8 cellular contexts compared by ENCODE assay signal in the genomic region with DNA sequence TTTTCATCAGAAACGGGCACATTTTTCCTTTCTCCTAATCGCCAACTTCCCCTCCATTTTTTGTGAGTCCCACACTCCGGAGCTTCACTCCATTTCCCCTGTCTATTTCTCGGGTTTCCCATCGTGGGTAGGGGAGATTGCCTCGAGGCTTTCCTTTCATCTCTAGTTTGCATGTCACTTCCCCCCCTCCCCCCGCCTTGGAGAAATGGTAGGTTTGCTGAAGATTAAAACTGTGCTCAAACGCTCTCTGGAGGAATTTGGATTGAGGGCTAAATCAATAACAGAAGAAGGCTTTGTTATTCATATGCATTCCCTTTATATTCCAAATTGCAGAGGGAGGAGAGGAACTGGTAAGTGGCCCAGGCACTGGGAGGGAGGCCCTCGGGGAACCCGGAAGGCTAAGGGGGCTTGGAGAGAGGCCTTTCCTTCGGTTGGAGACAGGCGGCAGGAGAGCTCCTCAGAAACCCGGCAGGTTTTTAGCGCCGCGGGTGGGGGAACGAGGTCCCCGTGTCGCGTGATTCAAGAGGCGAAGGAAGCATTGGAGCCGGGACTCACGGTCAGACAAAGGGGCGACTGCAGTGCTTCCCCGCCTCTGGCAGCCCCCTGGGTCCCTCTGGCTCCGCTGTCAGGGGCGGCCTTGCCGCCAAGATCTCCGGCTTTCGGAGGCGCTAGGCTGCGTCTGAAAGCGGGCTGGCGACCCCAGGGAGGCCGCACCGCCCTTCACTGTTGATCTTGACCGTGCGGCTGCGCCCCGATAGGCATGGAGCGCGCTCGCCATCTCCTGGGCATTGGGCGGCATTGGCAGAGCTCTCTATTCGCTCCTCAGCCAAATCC. TPM values are rescaled to one million over a fixed set of nuclear protein-coding genes. Genes with fewer than 3 reads are reported as not detected.
A peak's percentile ranks its signal among the peaks of the same experiment; 100 is the strongest.
DNase-seq lines count a peak whose midpoint lies in the region; ATAC-seq and TF ChIP-seq lines count a peak whose summit lies in the region.

No MANE protein-coding gene starts in this region.

- H3K4me3 ChIP-seq in psoas muscle = peak overlapping the region; percentile 61

- peaks cover 21% of the 10 kb centered on the region for H3K4me1 Mint-ChIP-seq in activated naive CD8-positive, alpha-beta T cell treated with anti-CD3 and anti-CD28 coated beads for 36 hours

- peaks cover 1% of the 10 kb centered on the region for H3K9me3 Mint-ChIP-seq in activated naive CD8-positive, alpha-beta T cell treated with anti-CD3 and anti-CD28 coated beads for 36 hours

- H3K36me3 ChIP-seq in ES-I3 (ENCODE audit: insufficient read depth, low read length) (no peaks in the 10 kb centered on the region), KOPT-K1 (ENCODE audit: insufficient read depth, low read length) (no peaks in the 10 kb centered on the region), psoas muscle (ENCODE audit: insufficient read depth in 1 of 2, low read depth in 1 of 2) (no peaks in the 10 kb centered on the region)

- peaks cover 3 to 100% (median 76%) of the 10 kb centered on the region in 3 donors for H3K27me3 ChIP-seq in psoas muscle (ENCODE audit: insufficient read depth in 3 of 3, low read length in 2 of 3)

- H3K9me3 ChIP-seq in ES-I3 (ENCODE audit: control insufficient read depth, insufficient read depth, low read length) (0 out of 2 replicates have a peak, but pooled peaks cover 4% of the 10 kb centered on the region), KOPT-K1 (ENCODE audit: insufficient read depth, low read length, poor library complexity, severe bottlenecking) (no peaks in the 10 kb centered on the region), psoas muscle (no peaks in the 10 kb centered on the region)

- ATAC-seq in GM21825 (IDR thresholded peaks at IDR 0.05; ENCODE audit: unreplicated experiment) = peak; percentile 84
- peak; percentile 90 for ATAC-seq in left ventricle myocardium superior
- ATAC-seq in psoas muscle = peak; percentile 88 to 95 (median 91)
- no peak for ATAC-seq in HG03571 (IDR thresholded peaks at IDR 0.05; ENCODE audit: unreplicated experiment)

- H3K27ac ChIP-seq in KOPT-K1 (ENCODE audit: low read depth, low read length, poor library complexity, severe bottlenecking) (peak overlapping the region; percentile 10), psoas muscle (no peak overlapping the region)

- intact Hi-C loops in left ventricle myocardium superior (cut with micrococcal nuclease) (no loop called here), psoas muscle (cut with DNase I) (loop anchor here (5.0 to 10.0 kb wide), 2 partner anchors 842 to 845 kb away; no protein-coding TSS in a partner anchor)

- peak overlapping the region; percentile 39; the same call in 1 of the 2 replicates for H3K9ac ChIP-seq in ES-I3 (ENCODE audit: low read depth, low read length)

- peak; percentile 88 for DNase-seq in SK-MEL-5 (ENCODE audit: low read depth, low spot score)
- peak; percentile 62 for DNase-seq in activated naive CD8-positive, alpha-beta T cell treated with anti-CD3 and anti-CD28 coated beads for 36 hours
- peak; percentile 76 for DNase-seq in left ventricle myocardium superior
- DNase-seq in psoas muscle = peak; percentile 58 to 79

- peak overlapping the region; percentile 55 for H3K4me3 Mint-ChIP-seq in activated naive CD8-positive, alpha-beta T cell treated with anti-CD3 and anti-CD28 coated beads for 36 hours

- peak overlapping the region; percentile 10 for H3K27ac Mint-ChIP-seq in activated naive CD8-positive, alpha-beta T cell treated with anti-CD3 and anti-CD28 coated beads for 36 hours

- H3K36me3 Mint-ChIP-seq in activated naive CD8-positive, alpha-beta T cell treated with anti-CD3 and anti-CD28 coated beads for 36 hours = peaks cover 2% of the 10 kb centered on the region

- TF ChIP-seq CTCF in psoas muscle (IDR thresholded peaks at IDR 0.05) = peak; percentile 83

- in situ Hi-C loops in SK-MEL-5 (cut with HindIII; ENCODE audit: low pct_unique_long_range_greater_than_20kb, low sequenced_read_pairs) = no loop called here

- H3K4me1 ChIP-seq in ES-I3 (ENCODE audit: insufficient read depth, low read length) (peaks cover 9% of the 10 kb centered on the region), psoas muscle (peaks cover 23% of the 10 kb centered on the region)

- peaks cover 92% of the 10 kb centered on the region for H3K27me3 Mint-ChIP-seq in activated naive CD8-positive, alpha-beta T cell treated with anti-CD3 and anti-CD28 coated beads for 36 hours

- 2% methylated on average over 36 to 45 of the region's 45 CpGs for WGBS in psoas muscle, 3 donors

RNA-seq across cellular contexts. Expression of a gene that starts 2.4 kb away (rescaled TPM):
- 0.42 TPM in 1 of 2 replicates, not detected in the other for total RNA-seq in SK-MEL-5 (2014; rRNA removed; shearing (Covaris generic))
- 0.06 and 0.48 TPM in 2 replicates for polyA plus RNA-seq in SK-MEL-5 (2015; cell fraction: cytosol; rRNA removed)
- 0.28 and 0.80 TPM in 2 replicates for polyA plus RNA-seq in SK-MEL-5 (2015; cell fraction: nucleus; rRNA removed)
- not detected for total RNA-seq in activated naive CD8-positive, alpha-beta T cell treated with anti-CD3 and anti-CD28 coated beads for 36 hours
- total RNA-seq in left ventricle myocardium superior (not detected), psoas muscle (not detected)
- not detected for polyA plus RNA-seq in psoas muscle

RNA-seq across cellular contexts. Expression of a gene that starts 4.7 kb away (rescaled TPM):
- total RNA-seq in SK-MEL-5 (2014; rRNA removed; shearing (Covaris generic)) = 10.3 and 11.8 TPM in 2 replicates
- 10.4 and 14.8 TPM in 2 replicates for polyA plus RNA-seq in SK-MEL-5 (2015; cell fraction: cytosol; rRNA removed)
- 4.4 and 6.1 TPM in 2 replicates for polyA plus RNA-seq in SK-MEL-5 (2015; cell fraction: nucleus; rRNA removed)
- total RNA-seq in activated naive CD8-positive, alpha-beta T cell treated with anti-CD3 and anti-CD28 coated beads for 36 hours = not detected
- not detected for total RNA-seq in left ventricle myocardium superior
- not detected for total RNA-seq in psoas muscle
- under 1 TPM in 1 of 3 donors, not detected in 2; 0.01 TPM for polyA plus RNA-seq in psoas muscle

RNA-seq across cellular contexts. Expression of a gene that starts 9.9 kb away (rescaled TPM):
- total RNA-seq in SK-MEL-5 (2014; rRNA removed; shearing (Covaris generic)) = 0.37 and 0.53 TPM in 2 replicates
- polyA plus RNA-seq in SK-MEL-5 (2015; cell fraction: cytosol; rRNA removed) = 0.30 and 1.0 TPM in 2 replicates
- polyA plus RNA-seq in SK-MEL-5 (2015; cell fraction: nucleus; rRNA removed) = 0.56 TPM in 1 of 2 replicates, not detected in the other
- total RNA-seq in activated naive CD8-positive, alpha-beta T cell treated with anti-CD3 and anti-CD28 coated beads for 36 hours = not detected
- not detected for total RNA-seq in left ventricle myocardium superior
- total RNA-seq in psoas muscle = not detected
- not detected for polyA plus RNA-seq in psoas muscle

RNA-seq across cellular contexts. Expression of a gene that starts 13.4 kb away (rescaled TPM):
- not detected in 2 replicates for total RNA-seq in SK-MEL-5 (2014; rRNA removed; shearing (Covaris generic))
- polyA plus RNA-seq in SK-MEL-5 (2015; cell fraction: cytosol; rRNA removed) = not detected in 2 replicates
- 0.27 and 0.89 TPM in 2 replicates for polyA plus RNA-seq in SK-MEL-5 (2015; cell fraction: nucleus; rRNA removed)
- not detected for total RNA-seq in activated naive CD8-positive, alpha-beta T cell treated with anti-CD3 and anti-CD28 coated beads for 36 hours
- not detected for total RNA-seq in left ventricle myocardium superior
- not detected for total RNA-seq in psoas muscle
- not detected for polyA plus RNA-seq in psoas muscle

RNA-seq across cellular contexts. Expression of a gene that starts 19.4 kb away (rescaled TPM):
- total RNA-seq in SK-MEL-5 (2014; rRNA removed; shearing (Covaris generic)) = 1.3 TPM in 1 of 2 replicates, not detected in the other
- 0.29 TPM in 1 of 2 replicates, not detected in the other for polyA plus RNA-seq in SK-MEL-5 (2015; cell fraction: cytosol; rRNA removed)
- polyA plus RNA-seq in SK-MEL-5 (2015; cell fraction: nucleus; rRNA removed) = 0.32 and 1.7 TPM in 2 replicates
- not detected for total RNA-seq in activated naive CD8-positive, alpha-beta T cell treated with anti-CD3 and anti-CD28 coated beads for 36 hours
- not detected for total RNA-seq in left ventricle myocardium superior
- total RNA-seq in psoas muscle = not detected
- polyA plus RNA-seq in psoas muscle = under 1 TPM in 2 of 3 donors, not detected in 1; 0.03 to 0.04 TPM

Comparison
In these comparisons a context has a peak if more than half of its experiments do, and no peak if none do; other contexts are left out.
1. RNA of a gene that starts 4.7 kb away (total RNA-seq): 10.3 to 11.8 TPM in SK-MEL-5; not detected in activated naive CD8-positive, alpha-beta T cell treated with anti-CD3 and anti-CD28 coated beads for 36 hours, not detected in left ventricle myocardium superior (single experiment) and not detected in psoas muscle; every median in the first group is over 10 times any median in the second.
2. Peak in every context shown above with its lines, with median percentiles within 50 percentile points of each other: DNase-seq.